In genomic region chr2:224584768-224585204, GRCh38 we compare ENCODE assay signal across 8 cellular contexts. TPM values are rescaled to one million over a fixed set of nuclear protein-coding genes. Genes with fewer than 3 reads are reported as not detected.
DNase-seq lines count a peak whose midpoint lies in the region; ATAC-seq, FAIRE-seq and TF ChIP-seq lines count a peak whose summit lies in the region.

No MANE protein-coding gene starts in this region.

- intact Hi-C loops in activated B cell treated with CpG ODN at 0.5 μM for 24 hours (cut with micrococcal nuclease) = loop anchor here (1.0 to 5.0 kb wide), 9 partner anchors 8 to 748 kb away; partner anchors contain the start of genes AP1S3, MRPL44 and WDFY1

- DNase-seq in G401 (ENCODE audit: low spot score) = peak; percentile 40
- DNase-seq in HT-29 (ENCODE audit: low spot score) = peak; percentile 20
- peak; percentile 66 for DNase-seq in activated B cell treated with CpG ODN at 0.5 μM for 24 hours
- no peak for DNase-seq in bronchial epithelial cell (ENCODE audit: low read depth)
- peak; percentile 82 for DNase-seq in left kidney (ENCODE audit: low read depth, low spot score)
- DNase-seq in stimulated activated CD4-positive, alpha-beta T cell treated with anti-CD3 and anti-CD28 coated beads, Interleukin-4, amount 100 ng/mL, for 1 hour = peak; percentile 63
- no peak for DNase-seq in GF-D8 (lab: John Stamatoyannopoulos, UW)

- peak overlapping the region; percentile 85 for H3K4me3 Mint-ChIP-seq in activated B cell treated with CpG ODN at 0.5 μM for 24 hours

- no peaks in the 10 kb centered on the region for H3K9me3 Mint-ChIP-seq in activated B cell treated with CpG ODN at 0.5 μM for 24 hours

- in situ Hi-C loops in G401 (cut with HindIII; ENCODE audit: low sequenced_read_pairs) = no loop called here

- H3K4me1 Mint-ChIP-seq in activated B cell treated with CpG ODN at 0.5 μM for 24 hours = peaks cover 53% of the 10 kb centered on the region

- CTCF ChIA-PET in activated B cell treated with CpG ODN at 0.5 μM for 24 hours (lab: Charles Lee) = no interaction called here

- H3K27me3 ChIP-seq in bronchial epithelial cell (ENCODE audit: control insufficient read depth, insufficient read depth, low read length) = no peaks in the 10 kb centered on the region

- POLR2A ChIA-PET in activated B cell treated with CpG ODN at 0.5 μM for 24 hours (lab: Charles Lee) = interaction anchor here (0.9 to 5.5 kb wide), 15 partner anchors 9 to 640 kb away, joined by 3 to 84 read pairs (median 6); partner anchors contain the start of gene WDFY1

- no peaks in the 10 kb centered on the region for H3K27me3 Mint-ChIP-seq in activated B cell treated with CpG ODN at 0.5 μM for 24 hours

- no peak for TF ChIP-seq CTCF in activated B cell treated with CpG ODN at 0.5 μM for 24 hours (IDR thresholded peaks at IDR 0.05)
- TF ChIP-seq CTCF in bronchial epithelial cell (IDR thresholded peaks at IDR 0.05; ENCODE audit: insufficient read depth, low read length, severe bottlenecking) = no peak

- peak overlapping the region; percentile 89 for H3K27ac Mint-ChIP-seq in activated B cell treated with CpG ODN at 0.5 μM for 24 hours

- ATAC-seq in GM21390 (IDR thresholded peaks at IDR 0.05; ENCODE audit: unreplicated experiment) (peak; percentile 35), activated B cell treated with CpG ODN at 0.5 μM for 24 hours (ENCODE audit: low read depth) (peak; percentile 17)

- H3K36me3 Mint-ChIP-seq in activated B cell treated with CpG ODN at 0.5 μM for 24 hours (ENCODE audit: low read depth) = peaks cover 23% of the 10 kb centered on the region

- no peak for FAIRE-seq in bronchial epithelial cell (lab: Jason Lieb, UNC)

- no peaks in the 10 kb centered on the region for H3K36me3 ChIP-seq in bronchial epithelial cell (ENCODE audit: control insufficient read depth, insufficient read depth, low read length)

- peak overlapping the region; percentile 68 for H3K4me3 ChIP-seq in bronchial epithelial cell (ENCODE audit: low read depth, low read length)

RNA-seq across cellular contexts. Expression of gene CUL3, which starts 0.4 kb away (rescaled TPM):
- 66.5 and 99.2 TPM in 2 replicates for total RNA-seq in G401 (2014; rRNA removed; shearing (Covaris generic))
- total RNA-seq in HT-29 (2014; rRNA removed; shearing (Covaris generic)) = 29.3 and 30.3 TPM in 2 replicates
- total RNA-seq in activated B cell treated with CpG ODN at 0.5 μM for 24 hours = 99.4 and 114 TPM in 2 replicates
- total RNA-seq in bronchial epithelial cell = 53.7 and 91.9 TPM in 2 replicates

Comparison
In these comparisons a context has a peak if more than half of its experiments do, and no peak if none do; other contexts are left out.
1. DNase-seq: peak in G401 (single experiment), HT-29 (single experiment), activated B cell treated with CpG ODN at 0.5 μM for 24 hours (single experiment), left kidney (single experiment) and stimulated activated CD4-positive, alpha-beta T cell treated with anti-CD3 and anti-CD28 coated beads, Interleukin-4, amount 100 ng/mL, for 1 hour (single experiment); none in bronchial epithelial cell (single experiment) and GF-D8 (single experiment).